1 cellular context compared by ENCODE assay signal in genomic region chr2:197079414-197079813, GRCh38.
TF ChIP-seq lines count a peak whose summit lies in the region.

No MANE protein-coding gene starts in this region.

TF ChIP-seq in H1, 55 proteins besides CTCF, POLR2A, EP300 and RAD21 (continued from another document):
- no peak for TF ChIP-seq USF2 (IDR thresholded peaks at IDR 0.05; ENCODE audit: low read length)
- no peak for TF ChIP-seq POU5F1 (IDR thresholded peaks at IDR 0.05; ENCODE audit: low read depth, low read length)
- no peak for TF ChIP-seq HDAC2 (IDR thresholded peaks at IDR 0.05; ENCODE audit: borderline replicate concordance in 1 of 2, low read depth in 2 of 2, low read length in 2 of 2)
- TF ChIP-seq TCF12 (IDR thresholded peaks at IDR 0.05; ENCODE audit: low read depth, low read length): no peak
TF ChIP-seq in H1: peak in this region for 0.
